8 cellular contexts compared by ENCODE assay signal in the genomic region with DNA sequence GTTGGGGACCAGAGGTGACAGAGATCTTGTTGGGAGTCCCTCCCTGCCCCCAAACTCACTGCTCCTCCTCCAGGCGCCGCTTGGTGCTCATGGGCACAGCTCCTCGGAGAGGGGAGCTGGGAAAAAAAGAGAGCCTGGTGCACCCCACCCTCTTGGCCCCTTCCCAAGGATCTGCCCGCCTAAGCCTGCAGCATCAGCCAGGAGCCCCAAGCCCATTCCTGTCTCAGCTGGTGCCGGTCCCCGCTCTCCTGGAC. TPM values are rescaled to one million over a fixed set of nuclear protein-coding genes. Genes with fewer than 3 reads are reported as not detected.
DNase-seq lines count a peak whose midpoint lies in the region; ATAC-seq, FAIRE-seq and TF ChIP-seq lines count a peak whose summit lies in the region.

No MANE protein-coding gene starts in this region.

- H3K4me1 Mint-ChIP-seq in naive thymus-derived CD8-positive, alpha-beta T cell = peaks cover 24 to 64% (median 60%) of the 10 kb centered on the region in 4 donors

- no peak for DNase-seq in AG04449 (ENCODE audit: low read depth, low spot score)
- peak; percentile 64 for DNase-seq in H54 (ENCODE audit: insufficient read length, low spot score)
- DNase-seq in SW480 (ENCODE audit: low spot score) = peak; percentile 88
- peak in 2 of 10 donors; percentile 36 to 44 for DNase-seq in naive thymus-derived CD8-positive, alpha-beta T cell
- DNase-seq in NCI-H2029 (lab: John Stamatoyannopoulos, UW) = no peak
- no peak for DNase-seq in middle frontal gyrus (ENCODE audit: extremely low spot score, low spot score)
- DNase-seq in UCSD-AML1 (lab: John Stamatoyannopoulos, UW; ENCODE audit: unreplicated experiment) = no peak

- TF ChIP-seq POLR2A in H54 (IDR thresholded peaks at IDR 0.05; ENCODE audit: low read depth, low read length) = no peak; the same call in 1 of the 2 replicates

- H3K9ac ChIP-seq in endocrine pancreas (ENCODE audit: control insufficient read depth, insufficient read depth, low read length) = peak overlapping the region; percentile 73

- no peak for TF ChIP-seq CTCF in AG04449 (IDR thresholded peaks at IDR 0.05; ENCODE audit: insufficient read depth, low read length, missing control alignments)

- peaks cover 0 to 18% (median 0%) of the 10 kb centered on the region in 3 donors for H3K36me3 Mint-ChIP-seq in naive thymus-derived CD8-positive, alpha-beta T cell

- no peaks in the 10 kb centered on the region for H3K4me1 ChIP-seq in endocrine pancreas (ENCODE audit: control insufficient read depth, insufficient read depth, low read length)

- no peaks in the 10 kb centered on the region for H3K36me3 ChIP-seq in endocrine pancreas (ENCODE audit: control insufficient read depth, insufficient read depth, low read length)

- H3K27me3 Mint-ChIP-seq in naive thymus-derived CD8-positive, alpha-beta T cell = peaks cover 0 to 2% (median 0%) of the 10 kb centered on the region in 5 donors

- POLR2A ChIA-PET in AG04449 (lab: Yijun Ruan, JAX) = interaction anchor here (0.6 to 5.7 kb wide), 6 partner anchors 8 to 111 kb away, joined by 3 to 40 read pairs (median 6); a partner anchor contains a TSS
- POLR2A ChIA-PET in naive thymus-derived CD8-positive, alpha-beta T cell (lab: Charles Lee) = interaction anchor here (0.9 to 15.2 kb wide), 6 partner anchors 9 to 245 kb away, joined by 3 to 170 read pairs (median 4); a partner anchor contains a TSS

- peak in 1 of 2 donors; percentile 1 for ATAC-seq in naive thymus-derived CD8-positive, alpha-beta T cell

- H3K4me3 ChIP-seq in AG04449 (ENCODE audit: low read depth, low read length) (peak overlapping the region; percentile 75), endocrine pancreas (ENCODE audit: control insufficient read depth, insufficient read depth, low read length) (no peak overlapping the region)

- H3K27ac Mint-ChIP-seq in naive thymus-derived CD8-positive, alpha-beta T cell = peak overlapping the region in 9 of 10 donors; percentile 89 to 99 (median 96)

- H3K9me3 ChIP-seq in endocrine pancreas (ENCODE audit: control insufficient read depth, low read length) = no peaks in the 10 kb centered on the region

- peak overlapping the region; percentile 76 to 97 (median 92) for H3K4me3 Mint-ChIP-seq in naive thymus-derived CD8-positive, alpha-beta T cell

- CTCF ChIA-PET in AG04449 (lab: Yijun Ruan, JAX) = interaction anchor here (1.2 to 6.5 kb wide), 2 partner anchors 8 to 36 kb away, joined by 4 to 71 read pairs; no protein-coding TSS in a partner anchor

- no peaks in the 10 kb centered on the region for H3K27me3 ChIP-seq in endocrine pancreas (ENCODE audit: control insufficient read depth, insufficient read depth, low read length)

- no peak for FAIRE-seq in H54 (lab: Jason Lieb, UNC)

- no peaks in the 10 kb centered on the region for H3K9me3 Mint-ChIP-seq in naive thymus-derived CD8-positive, alpha-beta T cell

RNA-seq across cellular contexts. Expression of a gene that starts 0.4 kb away (rescaled TPM):
- total RNA-seq in naive thymus-derived CD8-positive, alpha-beta T cell = 10 to 100 TPM; 14.0 to 15.1 TPM
- polyA plus RNA-seq in naive thymus-derived CD8-positive, alpha-beta T cell = 10 to 100 TPM; 13.1 to 16.5 (median 16.5) TPM

RNA-seq across cellular contexts. Expression of a gene that starts 0.5 kb away (rescaled TPM):
- 10 to 100 TPM; 24.2 to 24.9 TPM for total RNA-seq in naive thymus-derived CD8-positive, alpha-beta T cell
- polyA plus RNA-seq in naive thymus-derived CD8-positive, alpha-beta T cell = 10 to 100 TPM; 45.2 to 59.0 (median 58.8) TPM

RNA-seq across cellular contexts. Expression of a gene that starts 3.2 kb away (rescaled TPM):
- under 1 TPM in 1 of 2 experiments, not detected in 1; 0.57 TPM for total RNA-seq in naive thymus-derived CD8-positive, alpha-beta T cell
- under 1 TPM in 1 of 3 donors, not detected in 2; 0.33 TPM for polyA plus RNA-seq in naive thymus-derived CD8-positive, alpha-beta T cell

RNA-seq across cellular contexts. Expression of a gene that starts 5.4 kb away (rescaled TPM):
- total RNA-seq in naive thymus-derived CD8-positive, alpha-beta T cell = not detected
- not detected for polyA plus RNA-seq in naive thymus-derived CD8-positive, alpha-beta T cell

RNA-seq across cellular contexts. Expression of a gene that starts 10.6 kb away (rescaled TPM):
- not detected for total RNA-seq in naive thymus-derived CD8-positive, alpha-beta T cell
- polyA plus RNA-seq in naive thymus-derived CD8-positive, alpha-beta T cell = not detected

Comparison
In these comparisons a context has a peak if more than half of its experiments do, and no peak if none do; other contexts are left out.
1. DNase-seq: peak in H54 (single experiment) and SW480 (single experiment); none in AG04449 (single experiment), NCI-H2029 (single experiment), middle frontal gyrus (single experiment) and UCSD-AML1 (single experiment).